8 cellular contexts compared by ENCODE assay signal in the genomic region with DNA sequence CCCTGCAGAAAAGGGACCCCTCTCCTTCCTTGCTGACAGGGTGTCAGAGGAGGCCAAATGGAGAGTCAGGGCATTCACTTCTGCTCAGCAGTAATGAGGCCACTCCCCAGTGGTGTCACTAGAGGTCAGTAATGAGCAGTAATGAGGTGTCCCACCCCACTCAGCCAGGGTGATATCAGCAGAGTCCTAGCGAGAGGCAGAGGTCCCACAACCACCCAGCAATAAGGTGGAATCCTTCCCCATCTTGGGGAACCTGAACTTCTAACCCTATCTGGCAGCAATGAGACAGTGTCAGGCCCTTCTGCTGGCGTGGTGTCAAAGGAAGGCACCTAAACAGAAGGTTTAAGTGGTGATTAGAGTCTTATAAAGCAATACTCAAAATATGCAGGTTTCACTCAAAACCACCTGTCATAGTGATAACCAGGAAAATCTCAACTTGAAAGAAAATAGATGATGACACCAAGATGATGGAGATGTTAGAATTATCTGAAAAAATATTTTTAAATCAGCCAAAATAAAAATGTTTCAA. TPM values are rescaled to one million over a fixed set of nuclear protein-coding genes. Genes with fewer than 3 reads are reported as not detected.
DNase-seq lines count a peak whose midpoint lies in the region; ATAC-seq and TF ChIP-seq lines count a peak whose summit lies in the region.

No MANE protein-coding gene starts in this region.

- ATAC-seq in GM18870 (IDR thresholded peaks at IDR 0.05; ENCODE audit: unreplicated experiment) = peak; percentile 99
- peak; percentile 97 for ATAC-seq in HG03039 (IDR thresholded peaks at IDR 0.05; ENCODE audit: unreplicated experiment)

- H3K9me3 ChIP-seq in CD8-positive, alpha-beta memory T cell (ENCODE audit: low read length) = no peaks in the 10 kb centered on the region

- no peak overlapping the region for H3K27ac Mint-ChIP-seq in CD8-positive, alpha-beta memory T cell

- peaks cover 19 to 31% (median 26%) of the 10 kb centered on the region in 5 donors for H3K9me3 Mint-ChIP-seq in CD8-positive, alpha-beta memory T cell

- no peak overlapping the region for H3K4me3 ChIP-seq in CD8-positive, alpha-beta memory T cell (ENCODE audit: low read length)
- no peak overlapping the region for H3K4me3 ChIP-seq in foreskin fibroblast (ENCODE audit: low read depth in 1 of 2, low read length in 2 of 2)

- no peak overlapping the region for H3K4me3 Mint-ChIP-seq in CD8-positive, alpha-beta memory T cell

- H3K36me3 Mint-ChIP-seq in CD8-positive, alpha-beta memory T cell = peaks cover 0 to 7% (median 1%) of the 10 kb centered on the region in 3 donors

- no peaks in the 10 kb centered on the region for H3K4me1 Mint-ChIP-seq in CD8-positive, alpha-beta memory T cell

- no peaks in the 10 kb centered on the region for H3K27me3 ChIP-seq in CD8-positive, alpha-beta memory T cell (ENCODE audit: insufficient read depth, low read length, poor library complexity, severe bottlenecking)

- DNase-seq in CD8-positive, alpha-beta memory T cell = peak; percentile 26 to 67 (median 41)
- peak; percentile 22 for DNase-seq in NCI-H526 treated with DMSO at 0.1 percent for 48 hours (lab: John Stamatoyannopoulos, UW)
- peak; percentile 53 for DNase-seq in activated T-cell treated with anti-CD3 and anti-CD28 coated beads, Interleukin-2, amount 50 U/mL, for 1 hour
- DNase-seq in foreskin fibroblast = peak in 1 of 2 donors; percentile 75
- peak; percentile 44 for DNase-seq in renal cortical epithelial cell (ENCODE audit: low read depth)
- no peak for DNase-seq in GOT3 (lab: John Stamatoyannopoulos, UW)

- H3K27ac ChIP-seq in CD8-positive, alpha-beta memory T cell (ENCODE audit: low read depth, low read length) = no peak overlapping the region

- H3K36me3 ChIP-seq in CD8-positive, alpha-beta memory T cell (ENCODE audit: insufficient read depth, low read length) = no peaks in the 10 kb centered on the region

- no peaks in the 10 kb centered on the region for H3K4me1 ChIP-seq in CD8-positive, alpha-beta memory T cell (ENCODE audit: insufficient read depth, low read length)

- CTCF ChIA-PET in CD8-positive, alpha-beta memory T cell (lab: Charles Lee) = no interaction called here

- POLR2A ChIA-PET in CD8-positive, alpha-beta memory T cell (lab: Charles Lee) = no interaction called here

- H3K27me3 Mint-ChIP-seq in CD8-positive, alpha-beta memory T cell = peaks cover 25 to 49% of the 10 kb centered on the region in 2 donors

- peak; percentile 71 for TF ChIP-seq CTCF in foreskin fibroblast (IDR thresholded peaks at IDR 0.05; ENCODE audit: low read depth, low read length)

RNA-seq across cellular contexts. Expression of gene OCA2, which starts 12.9 kb away (rescaled TPM):
- total RNA-seq in CD8-positive, alpha-beta memory T cell = not detected
- not detected for polyA plus RNA-seq in CD8-positive, alpha-beta memory T cell
- total RNA-seq in renal cortical epithelial cell = 0.40 TPM in 1 of 2 replicates, not detected in the other
